ENCODE assay signal across 8 cellular contexts in genomic region chr2:214683557-214683956, GRCh38.
DNase-seq lines count a peak whose midpoint lies in the region; ATAC-seq and TF ChIP-seq lines count a peak whose summit lies in the region.
"Not testable (repeated sequence)": the region's sequence is repeated elsewhere in the genome, so short reads cannot be mapped to it uniquely, and the experiment has no call there.

No MANE protein-coding gene starts in this region.

- H3K36me3 Mint-ChIP-seq in activated naive CD8-positive, alpha-beta T cell treated with anti-CD3 and anti-CD28 coated beads for 36 hours; naive thymus-derived CD8-positive, alpha-beta T cell: not testable (repeated sequence)

- not testable (repeated sequence) for H3K27me3 Mint-ChIP-seq in activated naive CD8-positive, alpha-beta T cell treated with anti-CD3 and anti-CD28 coated beads for 36 hours; naive thymus-derived CD8-positive, alpha-beta T cell

- not testable (repeated sequence) for H3K4me1 Mint-ChIP-seq in activated naive CD8-positive, alpha-beta T cell treated with anti-CD3 and anti-CD28 coated beads for 36 hours; naive thymus-derived CD8-positive, alpha-beta T cell

- not testable (repeated sequence) for DNase-seq in AG10803 (ENCODE audit: low read depth); RWPE1 (ENCODE audit: low spot score); activated naive CD8-positive, alpha-beta T cell treated with anti-CD3 and anti-CD28 coated beads for 36 hours; epithelial cell of proximal tubule (ENCODE audit: low read depth)
- peak in 3 of 10 donors; percentile 11 to 46 (median 21) for DNase-seq in naive thymus-derived CD8-positive, alpha-beta T cell

- POLR2A ChIA-PET in RWPE1 (lab: Yijun Ruan, JAX; ENCODE audit: low non-redundant PET); naive thymus-derived CD8-positive, alpha-beta T cell (lab: Charles Lee): not testable (repeated sequence)

- not testable (repeated sequence) for H3K27ac Mint-ChIP-seq in activated naive CD8-positive, alpha-beta T cell treated with anti-CD3 and anti-CD28 coated beads for 36 hours
- H3K27ac Mint-ChIP-seq in naive thymus-derived CD8-positive, alpha-beta T cell = peak overlapping the region; percentile 75 to 96 (median 84)

- ATAC-seq in GM19372 (IDR thresholded peaks at IDR 0.05; ENCODE audit: low read depth, unreplicated experiment) = peak; percentile 78
- peak; percentile 75 for ATAC-seq in HG02678 (IDR thresholded peaks at IDR 0.05; ENCODE audit: unreplicated experiment)
- peak; percentile 65 for ATAC-seq in HG03565 (IDR thresholded peaks at IDR 0.05; ENCODE audit: unreplicated experiment)
- ATAC-seq in naive thymus-derived CD8-positive, alpha-beta T cell = peak; percentile 63 to 70

- H3K4me3 ChIP-seq in AG10803 (ENCODE audit: low read length) (peak overlapping the region; percentile 17), epithelial cell of proximal tubule (ENCODE audit: low read depth, low read length) (peak overlapping the region; percentile 32)

- H3K4me3 Mint-ChIP-seq in activated naive CD8-positive, alpha-beta T cell treated with anti-CD3 and anti-CD28 coated beads for 36 hours = peak overlapping the region; percentile 68
- H3K4me3 Mint-ChIP-seq in naive thymus-derived CD8-positive, alpha-beta T cell = peak overlapping the region; percentile 78 to 100 (median 85)

- H3K27ac ChIP-seq in RWPE1 = peak overlapping the region; percentile 85

- CTCF ChIA-PET in RWPE1 (lab: Yijun Ruan, JAX) = interaction anchor here (0.6 kb wide), 1 partner anchor 1193 kb away, joined by 3 read pairs; no protein-coding TSS in a partner anchor

- not testable (repeated sequence) for TF ChIP-seq CTCF in AG10803 (conservative IDR thresholded peaks at IDR 0.05; ENCODE audit: low read length); RWPE1 (conservative IDR thresholded peaks at IDR 0.05; ENCODE audit: low read depth); epithelial cell of proximal tubule (conservative IDR thresholded peaks at IDR 0.05; ENCODE audit: low read depth, low read length)

- not testable (repeated sequence) for H3K9me3 Mint-ChIP-seq in activated naive CD8-positive, alpha-beta T cell treated with anti-CD3 and anti-CD28 coated beads for 36 hours
- peaks cover 0 to 13% (median 4%) of the 10 kb centered on the region in 9 donors for H3K9me3 Mint-ChIP-seq in naive thymus-derived CD8-positive, alpha-beta T cell
